10 cellular contexts compared by ENCODE assay signal in the genomic region with DNA sequence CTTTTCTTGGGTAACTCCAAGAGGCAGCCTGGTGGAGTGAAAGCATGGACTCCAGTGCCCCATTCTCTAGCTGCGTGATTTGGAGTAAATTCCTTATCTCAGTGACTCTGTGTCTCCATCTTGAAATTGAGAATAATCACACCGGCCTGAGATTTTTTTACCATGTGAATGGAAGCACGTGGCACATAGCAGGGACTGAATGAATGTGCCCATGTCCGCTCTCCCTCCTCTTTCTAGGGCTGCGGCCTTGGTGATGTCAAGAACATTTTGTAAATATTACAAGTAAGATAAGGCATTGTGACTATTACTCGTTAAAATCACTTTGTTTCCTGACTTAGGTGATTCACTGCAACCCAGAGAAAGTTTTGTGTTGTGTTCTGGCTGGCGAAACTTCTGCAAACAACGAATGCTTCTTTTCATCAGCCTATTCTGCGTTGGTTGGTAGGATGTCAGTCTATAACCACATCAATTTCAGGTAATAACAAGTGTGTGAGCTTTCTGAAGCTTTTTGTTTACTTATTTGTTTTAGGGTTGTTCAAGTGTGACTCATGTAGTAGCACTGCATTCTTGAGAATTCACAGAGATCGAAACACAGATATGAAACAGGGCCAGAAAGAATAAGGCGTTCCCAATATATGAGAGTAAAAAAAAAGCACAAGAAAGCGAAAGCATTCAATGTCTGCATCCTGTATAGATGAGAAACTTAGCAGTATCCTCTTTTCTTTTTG.
DNase-seq lines count a peak whose midpoint lies in the region; ATAC-seq and TF ChIP-seq lines count a peak whose summit lies in the region.
"Had no signal": no experiment of that assay in that cellular context is flagged by ENCODE, and none has a peak within 500 bp of the region (broad histone marks: within the 10 kb centered on the region; RNA-seq: fewer than 3 reads in every experiment).

No MANE protein-coding gene starts in this region.

- H2BK15ac ChIP-seq in mesendoderm (replicated peaks; ENCODE audit: low read depth) = no peak overlapping the region

- DNase-seq in EL (peak; percentile 78), HFFc6 (peak; percentile 39), mesendoderm (peak; percentile 89), inferior parietal cortex (ENCODE audit: extremely low spot score) (no peak), sciatic nerve (ENCODE audit: low spot score) (no peak), putamen (ENCODE audit: low spot score) (no peak), NCI-H2107 (lab: John Stamatoyannopoulos, UW) (no peak)
- DNase-seq in activated T-helper 1 cell treated with anti-CD3 and anti-CD28 coated beads, Interleukin-12 subunit alpha, Interleukin-12 subunit beta, Interleukin-2, Interleukin-4 antibody, amounts not matched to agents 30 ng/mL and 10 ng/mL and 1 ng/mL, durations not matched to agents 14 hours and 24 hours and 36 hours (ENCODE audit: low spot score) = peak; percentile 26

- H4K8ac ChIP-seq in mesendoderm (ENCODE audit: low read depth, low read length) = no peak overlapping the region

- no peak for ATAC-seq in sciatic nerve

- intact Hi-C loops in activated T-helper 1 cell treated with anti-CD3 and anti-CD28 coated beads, Interleukin-12 subunit alpha, Interleukin-12 subunit beta, Interleukin-2, Interleukin-4 antibody, amounts not matched to agents 30 ng/mL and 10 ng/mL and 1 ng/mL, durations not matched to agents 14 hours and 24 hours and 36 hours (cut with micrococcal nuclease) = loop anchor here (1.0 kb wide), 3 partner anchors 13 to 85 kb away; no protein-coding TSS in a partner anchor
- intact Hi-C loops in sciatic nerve (cut with DNase I) = no loop called here

- no peak overlapping the region for H3K4me2 ChIP-seq in mesendoderm (ENCODE audit: low read length)

- H3K9me3 Mint-ChIP-seq in HFFc6 = peaks cover 22% of the 10 kb centered on the region
- H3K9me3 Mint-ChIP-seq in activated T-helper 1 cell treated with anti-CD3 and anti-CD28 coated beads, Interleukin-12 subunit alpha, Interleukin-12 subunit beta, Interleukin-2, Interleukin-4 antibody, amounts not matched to agents 30 ng/mL and 10 ng/mL and 1 ng/mL, durations not matched to agents 14 hours and 24 hours and 36 hours = peaks cover 25% of the 10 kb centered on the region

- no peaks in the 10 kb centered on the region for H3K36me3 ChIP-seq in mesendoderm (ENCODE audit: control insufficient read depth, insufficient read depth, low read length)
- H3K36me3 ChIP-seq: thoracic aorta had no signal

- H3K79me1 ChIP-seq in mesendoderm (ENCODE audit: low read length) = no peaks in the 10 kb centered on the region

- no peak overlapping the region for H3K9ac ChIP-seq in mesendoderm (ENCODE audit: low read length)

- peaks cover 15% of the 10 kb centered on the region for H3K4me1 Mint-ChIP-seq in HFFc6 (ENCODE audit: low read depth)
- peaks cover 21% of the 10 kb centered on the region for H3K4me1 Mint-ChIP-seq in activated T-helper 1 cell treated with anti-CD3 and anti-CD28 coated beads, Interleukin-12 subunit alpha, Interleukin-12 subunit beta, Interleukin-2, Interleukin-4 antibody, amounts not matched to agents 30 ng/mL and 10 ng/mL and 1 ng/mL, durations not matched to agents 14 hours and 24 hours and 36 hours (ENCODE audit: low read depth)
- H3K4me1 Mint-ChIP-seq: IgD-negative memory B cell had no signal

- H3K23ac ChIP-seq in mesendoderm (ENCODE audit: low read length) = no peak overlapping the region

- no peaks in the 10 kb centered on the region for H3K27me3 Mint-ChIP-seq in HFFc6 (ENCODE audit: insufficient read depth)
- H3K27me3 Mint-ChIP-seq in activated T-helper 1 cell treated with anti-CD3 and anti-CD28 coated beads, Interleukin-12 subunit alpha, Interleukin-12 subunit beta, Interleukin-2, Interleukin-4 antibody, amounts not matched to agents 30 ng/mL and 10 ng/mL and 1 ng/mL, durations not matched to agents 14 hours and 24 hours and 36 hours (ENCODE audit: insufficient read depth) = peaks cover 7% of the 10 kb centered on the region

- no peak overlapping the region for H2BK5ac ChIP-seq in mesendoderm (ENCODE audit: low read length)

- H3K27ac Mint-ChIP-seq in HFFc6 = peak overlapping the region; percentile 30; the same call in 1 of the 2 replicates
- H3K27ac Mint-ChIP-seq in activated T-helper 1 cell treated with anti-CD3 and anti-CD28 coated beads, Interleukin-12 subunit alpha, Interleukin-12 subunit beta, Interleukin-2, Interleukin-4 antibody, amounts not matched to agents 30 ng/mL and 10 ng/mL and 1 ng/mL, durations not matched to agents 14 hours and 24 hours and 36 hours = peak overlapping the region; percentile 70
- H3K27ac Mint-ChIP-seq: IgD-negative memory B cell had no signal

- no peak overlapping the region for H3K27ac ChIP-seq in mesendoderm (ENCODE audit: low read depth, low read length)
- H3K27ac ChIP-seq: thoracic aorta had no signal

- no peak overlapping the region for H3K4ac ChIP-seq in mesendoderm (ENCODE audit: low read depth, low read length)

- no CpG with 5 or more reads among the region's 12 CpGs for WGBS in mesendoderm (ENCODE audit: extremely low coverage, insufficient coverage, low lambda C conversion rate)

- H3K4me3 ChIP-seq in mesendoderm (ENCODE audit: low read length) = no peak overlapping the region
- H3K4me3 ChIP-seq: thoracic aorta had no signal

- no peak overlapping the region for H2BK120ac ChIP-seq in mesendoderm (ENCODE audit: low read depth, low read length)

- H3K4me1 ChIP-seq in mesendoderm (ENCODE audit: control insufficient read depth, low read depth, low read length) = peaks cover 8% of the 10 kb centered on the region

- H3K56ac ChIP-seq in mesendoderm (ENCODE audit: low read length) = no peak overlapping the region

- peaks cover 19% of the 10 kb centered on the region for H3K36me3 Mint-ChIP-seq in HFFc6 (ENCODE audit: low read depth)
- H3K36me3 Mint-ChIP-seq in activated T-helper 1 cell treated with anti-CD3 and anti-CD28 coated beads, Interleukin-12 subunit alpha, Interleukin-12 subunit beta, Interleukin-2, Interleukin-4 antibody, amounts not matched to agents 30 ng/mL and 10 ng/mL and 1 ng/mL, durations not matched to agents 14 hours and 24 hours and 36 hours (ENCODE audit: low read depth) = peaks cover 4% of the 10 kb centered on the region
- H3K36me3 Mint-ChIP-seq: IgD-negative memory B cell had no signal

- no peak for TF ChIP-seq CTCF in HFFc6 (IDR thresholded peaks at IDR 0.05)

- H3K79me2 ChIP-seq in mesendoderm (ENCODE audit: control insufficient read depth, insufficient read depth, low read length) = no peaks in the 10 kb centered on the region

- H3K4me3 Mint-ChIP-seq in HFFc6 = peak overlapping the region; percentile 55; the same call in 1 of the 2 replicates
- peak overlapping the region; percentile 53 for H3K4me3 Mint-ChIP-seq in activated T-helper 1 cell treated with anti-CD3 and anti-CD28 coated beads, Interleukin-12 subunit alpha, Interleukin-12 subunit beta, Interleukin-2, Interleukin-4 antibody, amounts not matched to agents 30 ng/mL and 10 ng/mL and 1 ng/mL, durations not matched to agents 14 hours and 24 hours and 36 hours

- H2AK5ac ChIP-seq in mesendoderm (ENCODE audit: low read length) = no peak overlapping the region

- H3K27me3 ChIP-seq in mesendoderm (ENCODE audit: insufficient read depth, low read length, poor library complexity) = no peaks in the 10 kb centered on the region

- no peak overlapping the region for H4K5ac ChIP-seq in mesendoderm (ENCODE audit: low read length)

- H3K18ac ChIP-seq in mesendoderm (ENCODE audit: low read length) = peak overlapping the region; percentile 11

Comparison
In these comparisons a context has a peak if more than half of its experiments do, and no peak if none do; other contexts are left out.
1. DNase-seq: peak in EL (single experiment), HFFc6 (single experiment), activated T-helper 1 cell treated with anti-CD3 and anti-CD28 coated beads, Interleukin-12 subunit alpha, Interleukin-12 subunit beta, Interleukin-2, Interleukin-4 antibody, amounts not matched to agents 30 ng/mL and 10 ng/mL and 1 ng/mL, durations not matched to agents 14 hours and 24 hours and 36 hours (single experiment) and mesendoderm (single experiment); none in inferior parietal cortex (single experiment), sciatic nerve (single experiment), putamen (single experiment) and NCI-H2107 (single experiment).